ENCODE assay signal across 8 cellular contexts in the genomic region with DNA sequence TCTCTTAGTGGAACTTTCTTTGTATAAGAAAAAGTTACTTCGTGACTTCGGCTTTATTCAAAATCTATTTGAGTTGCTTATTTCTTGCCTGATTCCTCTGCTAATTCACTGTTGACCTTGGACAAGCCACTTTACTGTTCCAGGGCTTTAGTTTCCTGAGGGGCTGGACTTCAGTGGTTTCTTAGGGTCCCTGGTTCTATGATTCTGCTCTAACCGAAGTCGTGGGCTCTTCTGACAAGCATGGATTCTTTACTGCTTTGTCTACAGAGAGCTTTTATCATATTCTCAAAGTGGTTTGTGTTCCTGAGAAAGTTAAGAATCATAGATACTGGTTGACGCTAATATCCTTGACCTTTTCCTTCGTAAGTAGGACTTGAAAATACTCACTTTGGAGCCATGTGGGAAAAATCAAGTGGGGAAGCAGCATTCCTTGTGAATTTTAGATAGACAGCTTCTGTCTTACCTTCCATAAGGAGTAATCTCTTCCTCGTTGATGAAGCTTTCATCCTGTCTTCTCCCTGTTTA. TPM values are rescaled to one million over a fixed set of nuclear protein-coding genes. Genes with fewer than 3 reads are reported as not detected.
DNase-seq lines count a peak whose midpoint lies in the region; ATAC-seq, FAIRE-seq and TF ChIP-seq lines count a peak whose summit lies in the region.

No MANE protein-coding gene starts in this region.

- H3K4me2 ChIP-seq in A549 (peak overlapping the region; percentile 79), K562 (ENCODE audit: insufficient read depth, low read length) (peak overlapping the region; percentile 84)

- DNase-seq in A549 (ENCODE audit: low read depth in 1 of 2, low spot score in 1 of 2): no peak
- DNase-seq in HFF-Myc (ENCODE audit: extremely low read depth, low read depth): no peak
- DNase-seq in K562 (ENCODE audit: extremely low read depth in 1 of 4, low spot score in 3 of 4): no peak
- no peak for DNase-seq in mesothelial cell of epicardium (ENCODE audit: low spot score in 2 of 2, unreplicated experiment in 2 of 2)
- DNase-seq in HPDE6-E6E7 (ENCODE audit: extremely low spot score): no peak
- DNase-seq in SW480 (ENCODE audit: low spot score): no peak

- peak overlapping the region; percentile 74 for H3K27ac Mint-ChIP-seq in mesothelial cell of epicardium

- peak overlapping the region; percentile 12 to 96 for H3K9ac ChIP-seq in K562 (ENCODE audit: insufficient read depth in 1 of 2, low read depth in 2 of 2, low read length in 2 of 2)

- H3K4me3 ChIP-seq in A549: peak overlapping the region; percentile 90
- H3K4me3 ChIP-seq in HFF-Myc (replicated peaks; ENCODE audit: low read depth, low read length): peak overlapping the region; percentile 86
- H3K4me3 ChIP-seq in K562: peak overlapping the region; percentile 98

- H3K27me3 ChIP-seq in K562 (ENCODE audit: control insufficient read depth in 2 of 2, insufficient read depth in 2 of 2, low read length in 2 of 2): no peaks in the 10 kb centered on the region

- H3K27ac ChIP-seq in A549 (peak overlapping the region in 1 of 2 experiments; percentile 33; a peak in 1 of 6 replicates), K562 (ENCODE audit: extremely low read depth, low read depth, low read length) (peak overlapping the region; percentile 23; the same call in 1 of the 3 replicates)

- POLR2A ChIA-PET in A549 (lab: Yijun Ruan, JAX) (no interaction called here), K562 (lab: Yijun Ruan, JAX) (interaction anchor here (0.9 to 1.6 kb wide), 6 partner anchors 8 to 151 kb away, joined by 3 to 9 read pairs (median 4); a partner anchor contains a TSS)

- FAIRE-seq in A549 (lab: Jason Lieb, UNC): no peak
- peak; percentile 59 for FAIRE-seq in K562 (lab: Jason Lieb, UNC)

- H3K4me1 ChIP-seq in A549 (peaks cover 27% of the 10 kb centered on the region; the same call in 2 of the 3 replicates), K562 (replicated peaks in 1 of 2; ENCODE audit: control insufficient read depth in 2 of 2, insufficient read depth in 2 of 2, low read length in 2 of 2) (peaks cover 7 to 23% of the 10 kb centered on the region in 2 experiments; a peak in 3 of 5 replicates)

- H4K20me1 ChIP-seq in K562 (replicated peaks; ENCODE audit: control insufficient read depth, insufficient read depth, low read length): peaks cover 15% of the 10 kb centered on the region

- 50% methylated on average over 7 of the region's 7 CpGs for WGBS in A549 (ENCODE audit: missing lambda C conversion rate)
- 2% methylated on average over 7 of the region's 7 CpGs for WGBS in K562 (ENCODE audit: insufficient coverage, low coverage, missing lambda C conversion rate)

- BruUV-seq in K562 (replicated peaks; lab: Mats Ljungman, UMichigan): no TSS peak

- peaks cover 55% of the 10 kb centered on the region for H3K79me2 ChIP-seq in K562 (ENCODE audit: control insufficient read depth, insufficient read depth, low read length)

- TF ChIP-seq RAD21 in A549 (conservative IDR thresholded peaks at IDR 0.05 in 1 of 2, IDR thresholded peaks at IDR 0.05 in 1 of 2): no peak
- TF ChIP-seq RAD21 in K562 (CRISPR knock-in tag; conservative IDR thresholded peaks at IDR 0.05 in 1 of 2, IDR thresholded peaks at IDR 0.05 in 1 of 2): no peak

- ATAC-seq in A549 (no peak), K562 (no peak), GM18868 (IDR thresholded peaks at IDR 0.05; ENCODE audit: unreplicated experiment) (no peak), HG02885 (IDR thresholded peaks at IDR 0.05; ENCODE audit: poor library complexity, unreplicated experiment) (no peak)

- no peak for TF ChIP-seq EP300 in A549 (IDR thresholded peaks at IDR 0.05)
- no peak for TF ChIP-seq EP300 in K562 (IDR thresholded peaks at IDR 0.05; ENCODE audit: low read length)

- peak overlapping the region; percentile 96 for H3K4me3 Mint-ChIP-seq in mesothelial cell of epicardium

- H3K36me3 ChIP-seq in K562 (ENCODE audit: control insufficient read depth, insufficient read depth, low read length): no peaks in the 10 kb centered on the region

- CTCF ChIA-PET in A549 (lab: Yijun Ruan, JAX) (interaction anchor here (0.6 to 4.2 kb wide), 10 partner anchors 8 to 332 kb away, joined by 3 to 47 read pairs (median 4); no protein-coding TSS in a partner anchor), K562 (lab: Yijun Ruan, JAX; ENCODE audit: low intra/inter-chr PET ratio) (no interaction called here)

- intact Hi-C loops in K562 (cut with micrococcal nuclease): no loop called here

- H3K9me1 ChIP-seq in K562 (ENCODE audit: control insufficient read depth, insufficient read depth, low read length): no peaks in the 10 kb centered on the region

- TF ChIP-seq POLR2A in A549 (IDR thresholded peaks at IDR 0.05; ENCODE audit: low read length): no peak
- TF ChIP-seq POLR2A in K562 (conservative IDR thresholded peaks at IDR 0.05): no peak

- no peaks in the 10 kb centered on the region for H3K36me3 Mint-ChIP-seq in mesothelial cell of epicardium

- no peak overlapping the region for H2AFZ ChIP-seq in K562 (ENCODE audit: low read depth, low read length)

- no peak for TF ChIP-seq CTCF in A549 (IDR thresholded peaks at IDR 0.05)
- no peak for TF ChIP-seq CTCF in HFF-Myc (IDR thresholded peaks at IDR 0.05; ENCODE audit: low read depth, low read length, missing control alignments)
- TF ChIP-seq CTCF in K562 (IDR thresholded peaks at IDR 0.05 in 2 of 3, conservative IDR thresholded peaks at IDR 0.05 in 1 of 3; ENCODE audit: insufficient read depth in 2 of 3, low read depth in 1 of 3, low read length in 3 of 3): no peak
- TF ChIP-seq CTCF in mesothelial cell of epicardium (IDR thresholded peaks at IDR 0.05; ENCODE audit: unreplicated experiment): no peak

- in situ Hi-C loops in K562 (cut with MboI): loop anchor here (5.0 to 25.0 kb wide), 5 partner anchors 53 to 998 kb away; no protein-coding TSS in a partner anchor

- no peaks in the 10 kb centered on the region for H3K9me3 ChIP-seq in A549
- H3K9me3 ChIP-seq in K562 (replicated peaks; ENCODE audit: control insufficient read depth, insufficient read depth, low read depth, low read length): no peaks in the 10 kb centered on the region

- H3K27me3 Mint-ChIP-seq in mesothelial cell of epicardium (ENCODE audit: low read depth): no peaks in the 10 kb centered on the region

- peaks cover 29% of the 10 kb centered on the region for H3K4me1 Mint-ChIP-seq in mesothelial cell of epicardium

- H3K9me3 Mint-ChIP-seq in mesothelial cell of epicardium: no peaks in the 10 kb centered on the region

RNA-seq across cellular contexts. Expression of a gene that starts 21.1 kb away (rescaled TPM):
- polyA plus RNA-seq in A549 (2011; rRNA removed) (76.1 and 96.8 TPM in 2 replicates), A549 (2017; fragmentation: RNase III; extraction: RNeasy Plus Mini Kit Qiagen cat#74134 plus additional on column Dnase treatment) (97.9 to 111 TPM (median 101 TPM) in 3 replicates), K562 (2011; rRNA removed) (59.9 and 87.5 TPM in 2 replicates), K562 (2014; fragmentation: Illumina TruSeq; extraction: Trizol) (69.1 and 77.6 TPM in 2 replicates), K562 (2014; fragmentation: Nextera tagmentation; extraction: Ambion mirVana) (10 to 100 TPM; 46.0 to 89.0 TPM), K562 (2014; rRNA removed) (66.5 and 75.3 TPM in 2 replicates)
- 59.6 and 61.4 TPM in 2 replicates for polyA plus RNA-seq in A549 (2012; cell fraction: cytosol; rRNA removed)
- polyA plus RNA-seq in A549 (2012; cell fraction: nucleus; rRNA removed): 43.5 and 62.0 TPM in 2 replicates
- 45.1 and 62.3 TPM in 2 replicates for polyA minus RNA-seq in A549 (2011; rRNA and poly(A)+ RNA removed)
- total RNA-seq in K562 (2011; cell fraction: chromatin; rRNA removed; ENCODE audit: low replicate concordance): 184 and 273 TPM in 2 replicates
- total RNA-seq in K562 (2011; cell fraction: nucleolus; rRNA removed): 146 and 158 TPM in 2 replicates
- total RNA-seq in K562 (2011; cell fraction: nucleoplasm; rRNA removed): 163 and 165 TPM in 2 replicates
- total RNA-seq in K562 (2014; rRNA removed) (48.5 and 50.6 TPM in 2 replicates), K562 (2014; rRNA removed; fragmentation: Illumina TruSeq; extraction: Trizol) (101 and 105 TPM in 2 replicates), K562 (2015; rRNA removed; fragmentation: Illumina TruSeq; extraction: Trizol) (81.4 and 87.0 TPM in 2 replicates), K562 (2021) (67.1 and 71.8 TPM in 2 replicates), mesothelial cell of epicardium (52.8 to 56.2 TPM (median 54.4 TPM) in 3 replicates)
- 43.9 and 54.9 TPM in 2 replicates for polyA plus RNA-seq in K562 (2011; cell fraction: cytosol; rRNA removed)
- 73.0 and 84.7 TPM in 2 replicates for polyA plus RNA-seq in K562 (2011; cell fraction: nucleus; rRNA removed)
- 29.1 and 50.1 TPM in 2 replicates for polyA plus RNA-seq in K562 (2012)
- 133 and 165 TPM in 2 replicates for polyA minus RNA-seq in K562 (2011; rRNA and poly(A)+ RNA removed)
- 30.0 and 37.4 TPM in 2 replicates for polyA minus RNA-seq in K562 (2011; cell fraction: cytosol; rRNA and poly(A)+ RNA removed)
- polyA minus RNA-seq in K562 (2011; cell fraction: nucleus; rRNA and poly(A)+ RNA removed): 44.0 and 56.3 TPM in 2 replicates

RNA-seq across cellular contexts. Expression of a gene that starts 50.3 kb away (rescaled TPM):
- polyA plus RNA-seq in A549 (2011; rRNA removed) (0.09 and 0.17 TPM in 2 replicates), A549 (2017; fragmentation: RNase III; extraction: RNeasy Plus Mini Kit Qiagen cat#74134 plus additional on column Dnase treatment) (0.10 to 0.17 TPM (median 0.13 TPM) in 3 replicates), K562 (2011; rRNA removed) (0.04 and 0.07 TPM in 2 replicates), K562 (2014; fragmentation: Illumina TruSeq; extraction: Trizol) (0.11 and 0.18 TPM in 2 replicates), K562 (2014; fragmentation: Nextera tagmentation; extraction: Ambion mirVana) (under 1 TPM; 0.04 to 0.06 TPM), K562 (2014; rRNA removed) (0.05 TPM in 1 of 2 replicates, not detected in the other)
- polyA plus RNA-seq in A549 (2012; cell fraction: cytosol; rRNA removed): 0.05 and 0.14 TPM in 2 replicates
- 0.10 and 0.17 TPM in 2 replicates for polyA plus RNA-seq in A549 (2012; cell fraction: nucleus; rRNA removed)
- polyA minus RNA-seq in A549 (2011; rRNA and poly(A)+ RNA removed): 0.08 and 0.10 TPM in 2 replicates
- total RNA-seq in K562 (2011; cell fraction: chromatin; rRNA removed; ENCODE audit: low replicate concordance): 0.12 TPM in 1 of 2 replicates, not detected in the other
- 0.26 and 0.33 TPM in 2 replicates for total RNA-seq in K562 (2011; cell fraction: nucleolus; rRNA removed)
- total RNA-seq in K562 (2011; cell fraction: nucleoplasm; rRNA removed): 0.22 and 0.31 TPM in 2 replicates
- total RNA-seq in K562 (2014; rRNA removed) (0.08 and 0.09 TPM in 2 replicates), K562 (2014; rRNA removed; fragmentation: Illumina TruSeq; extraction: Trizol) (0.10 TPM in 1 of 2 replicates, not detected in the other), K562 (2015; rRNA removed; fragmentation: Illumina TruSeq; extraction: Trizol) (0.08 TPM in 1 of 2 replicates, not detected in the other), K562 (2021) (0.22 and 0.25 TPM in 2 replicates), mesothelial cell of epicardium (0.11 TPM in 1 of 3 replicates, not detected in the others)
- polyA plus RNA-seq in K562 (2011; cell fraction: cytosol; rRNA removed): 0.03 and 0.16 TPM in 2 replicates
- 0.17 and 0.28 TPM in 2 replicates for polyA plus RNA-seq in K562 (2011; cell fraction: nucleus; rRNA removed)
- 0.13 and 0.21 TPM in 2 replicates for polyA plus RNA-seq in K562 (2012)
- 0.06 TPM in 1 of 2 replicates, not detected in the other for polyA minus RNA-seq in K562 (2011; rRNA and poly(A)+ RNA removed)
- polyA minus RNA-seq in K562 (2011; cell fraction: cytosol; rRNA and poly(A)+ RNA removed): not detected in 2 replicates
- polyA minus RNA-seq in K562 (2011; cell fraction: nucleus; rRNA and poly(A)+ RNA removed): 0.22 and 0.27 TPM in 2 replicates
